7 cellular contexts compared by ENCODE assay signal in the genomic region with DNA sequence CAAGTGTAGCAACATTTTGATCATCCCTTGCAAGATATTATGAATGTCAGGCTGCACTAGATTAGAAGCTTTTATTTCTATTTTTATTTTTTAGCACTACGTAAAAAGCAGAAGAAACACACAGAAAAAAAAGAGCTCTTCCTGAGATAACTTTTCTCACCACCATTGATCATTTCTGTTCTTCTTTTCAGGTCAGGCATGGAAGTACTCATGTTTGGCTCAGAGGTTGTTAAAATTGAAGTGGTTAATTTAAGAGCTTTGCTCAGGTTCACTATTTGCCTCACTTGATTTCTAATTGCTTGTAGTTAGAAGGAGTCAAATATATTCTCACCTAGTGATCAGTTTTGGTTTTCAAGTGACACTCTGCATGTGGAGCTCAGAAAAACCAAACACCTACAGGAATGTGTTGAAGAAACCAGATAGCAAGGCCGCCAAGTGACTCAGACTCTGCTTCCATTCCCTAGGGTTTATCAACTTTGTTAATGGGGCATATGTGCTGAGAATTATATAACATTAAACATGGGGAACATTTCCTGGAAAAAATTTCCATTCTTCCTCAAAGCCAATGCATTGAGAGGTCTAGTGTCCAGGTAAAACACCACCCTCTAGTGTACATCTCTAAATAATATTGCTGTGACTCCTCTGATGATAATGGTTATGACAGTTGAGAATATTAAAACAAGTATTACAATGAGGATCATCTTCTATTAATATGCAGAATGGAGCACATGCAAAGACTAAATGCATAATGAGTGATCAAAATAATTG.
DNase-seq lines count a peak whose midpoint lies in the region; ATAC-seq, FAIRE-seq and TF ChIP-seq lines count a peak whose summit lies in the region.

No MANE protein-coding gene starts in this region.

- ATAC-seq in HG03432 (IDR thresholded peaks at IDR 0.05; ENCODE audit: unreplicated experiment) (peak; percentile 57), HG02884 (IDR thresholded peaks at IDR 0.05; ENCODE audit: unreplicated experiment) (no peak), HG02981 (IDR thresholded peaks at IDR 0.05; ENCODE audit: unreplicated experiment) (no peak)

- in situ Hi-C loops in GM13976 (cut with MboI; ENCODE audit: low sequenced_read_pairs, unreplicated experiment), result loop anchor here (25.0 kb wide), 2 partner anchors 843 to 1018 kb away; a partner anchor contains a TSS

- no peaks in the 10 kb centered on the region for H3K36me3 Mint-ChIP-seq in astrocyte (ENCODE audit: low read depth, unreplicated experiment)

- H3K79me2 ChIP-seq in astrocyte (ENCODE audit: insufficient read depth, low read length), result no peaks in the 10 kb centered on the region
- no peaks in the 10 kb centered on the region for H3K79me2 ChIP-seq in osteoblast (ENCODE audit: insufficient read depth, low read length)

- H2AFZ ChIP-seq in astrocyte (ENCODE audit: low read depth, low read length), result no peak overlapping the region
- no peak overlapping the region for H2AFZ ChIP-seq in osteoblast (ENCODE audit: low read length)

- no peaks in the 10 kb centered on the region for H3K4me1 ChIP-seq in astrocyte (ENCODE audit: insufficient read depth, low read length)
- peaks cover 18% of the 10 kb centered on the region for H3K4me1 ChIP-seq in osteoblast (ENCODE audit: insufficient read depth, low read length)

- H3K36me3 ChIP-seq in astrocyte (ENCODE audit: insufficient read depth, low read length), result no peaks in the 10 kb centered on the region
- H3K36me3 ChIP-seq in osteoblast (ENCODE audit: insufficient read depth, low read length), result no peaks in the 10 kb centered on the region

- H3K4me3 Mint-ChIP-seq in astrocyte (ENCODE audit: unreplicated experiment), result no peak overlapping the region

- peaks cover 2% of the 10 kb centered on the region for H3K4me1 Mint-ChIP-seq in astrocyte (ENCODE audit: low read depth, unreplicated experiment)

- no peaks in the 10 kb centered on the region for H3K27me3 ChIP-seq in astrocyte (ENCODE audit: insufficient read depth, low read length)
- H3K27me3 ChIP-seq in osteoblast (ENCODE audit: insufficient read depth, low read length), result no peaks in the 10 kb centered on the region

- H3K27me3 Mint-ChIP-seq in astrocyte (ENCODE audit: low read depth, unreplicated experiment), result no peaks in the 10 kb centered on the region

- no peak overlapping the region for H3K4me2 ChIP-seq in astrocyte (ENCODE audit: low read length)
- no peak overlapping the region for H3K4me2 ChIP-seq in osteoblast (ENCODE audit: insufficient read depth, low read length)

- no peaks in the 10 kb centered on the region for H4K20me1 ChIP-seq in astrocyte (ENCODE audit: insufficient read depth, low read length)
- no peaks in the 10 kb centered on the region for H4K20me1 ChIP-seq in osteoblast (ENCODE audit: insufficient read depth, low read length)

- H3K27ac Mint-ChIP-seq in astrocyte (ENCODE audit: unreplicated experiment), result no peak overlapping the region

- DNase-seq in GM13976 (ENCODE audit: low spot score), result no peak
- peak; percentile 38 for DNase-seq in astrocyte (ENCODE audit: low read depth)
- DNase-seq in osteoblast (ENCODE audit: insufficient read length, low spot score, missing footprints), result no peak
- DNase-seq in NCI-H510A treated with DMSO at 0.1 percent for 48 hours (lab: John Stamatoyannopoulos, UW), result no peak

- TF ChIP-seq CTCF in GM13976 (IDR thresholded peaks at IDR 0.05; ENCODE audit: borderline replicate concordance, control extremely low read depth, extremely low read depth, insufficient read depth, missing control alignments) (peak; percentile 6), astrocyte (IDR thresholded peaks at IDR 0.05; ENCODE audit: insufficient read depth, low read depth, low read length) (no peak), osteoblast (IDR thresholded peaks at IDR 0.05; ENCODE audit: extremely low read depth, low read depth, low read length) (peak; percentile 36)

- H3K4me3 ChIP-seq in astrocyte (ENCODE audit: insufficient read depth, low read depth, low read length) (no peak overlapping the region), osteoblast (ENCODE audit: insufficient read depth, low read length) (no peak overlapping the region)

- H3K9me3 Mint-ChIP-seq in astrocyte (ENCODE audit: unreplicated experiment), result no peaks in the 10 kb centered on the region

- H3K9me3 ChIP-seq in astrocyte (ENCODE audit: insufficient read depth, low read depth, low read length), result no peaks in the 10 kb centered on the region
- H3K9me3 ChIP-seq in osteoblast (ENCODE audit: low read depth, low read length), result no peaks in the 10 kb centered on the region

- H3K27ac ChIP-seq in astrocyte (ENCODE audit: low read depth, low read length), result no peak overlapping the region
- no peak overlapping the region for H3K27ac ChIP-seq in osteoblast (ENCODE audit: low read depth, low read length)

- FAIRE-seq in astrocyte (lab: Jason Lieb, UNC), result no peak

- no peak overlapping the region for H3K9ac ChIP-seq in astrocyte (ENCODE audit: low read length)
